In genomic region chrX:31302573-31303075, GRCh38 we compare ENCODE assay signal across 2 cellular contexts.
TF ChIP-seq lines count a peak whose summit lies in the region.

No MANE protein-coding gene starts in this region.

TF ChIP-seq in endothelial cell of umbilical vein, 7 proteins besides CTCF, POLR2A, EP300 and RAD21:
- TF ChIP-seq GATA2 (IDR thresholded peaks at IDR 0.05; ENCODE audit: insufficient read depth, insufficient read length, low read depth, low read length) (no peak), JUN (IDR thresholded peaks at IDR 0.05; ENCODE audit: borderline replicate concordance, insufficient read depth, insufficient read length, low read depth) (no peak), FOS (IDR thresholded peaks at IDR 0.05; ENCODE audit: borderline replicate concordance, insufficient read depth, low read length) (no peak), MYC (IDR thresholded peaks at IDR 0.05; ENCODE audit: low read depth, low read length) (no peak), EZH2 (IDR thresholded peaks at IDR 0.05; ENCODE audit: borderline replicate concordance, low read depth, low read length, severe bottlenecking) (no peak), POLR2AphosphoS5 (IDR thresholded peaks at IDR 0.05; ENCODE audit: insufficient read depth, low read depth, low read length) (no peak)
- TF ChIP-seq, protein P1, sequence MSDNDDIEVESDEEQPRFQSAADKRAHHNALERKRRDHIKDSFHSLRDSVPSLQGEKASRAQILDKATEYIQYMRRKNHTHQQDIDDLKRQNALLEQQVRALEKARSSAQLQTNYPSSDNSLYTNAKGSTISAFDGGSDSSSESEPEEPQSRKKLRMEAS (IDR thresholded peaks at IDR 0.05; ENCODE audit: insufficient read depth, insufficient read length): no peak

TF ChIP-seq in HepG2, 621 proteins besides CTCF, POLR2A, EP300 and RAD21 (continued from another document):
- TF ChIP-seq MAFK (conservative IDR thresholded peaks at IDR 0.05 in 1 of 2, IDR thresholded peaks at IDR 0.05 in 1 of 2; ENCODE audit: low read length in 2 of 2): peak; percentile 65 to 86; a peak in 3 of 4 replicates
- TF ChIP-seq MAFF (IDR thresholded peaks at IDR 0.05; ENCODE audit: low read depth, low read length): peak; percentile 84
